10 cellular contexts compared by ENCODE assay signal in genomic region chr1:64476251-64476952, GRCh38. TPM values are rescaled to one million over a fixed set of nuclear protein-coding genes. Genes with fewer than 3 reads are reported as not detected.
DNase-seq lines count a peak whose midpoint lies in the region; ATAC-seq and TF ChIP-seq lines count a peak whose summit lies in the region.
"Had no signal": no experiment of that assay in that cellular context is flagged by ENCODE, and none has a peak within 500 bp of the region (broad histone marks: within the 10 kb centered on the region; RNA-seq: fewer than 3 reads in every experiment).

No MANE protein-coding gene starts in this region.

- H3K27me3 ChIP-seq in brain microvascular endothelial cell (replicated peaks) (no peaks in the 10 kb centered on the region), iPS-20b (ENCODE audit: insufficient read depth, low read length) (no peaks in the 10 kb centered on the region), stomach (peaks cover 0 to 1% (median 0%) of the 10 kb centered on the region in 3 donors)

- TF ChIP-seq CTCF in HFFc6 (IDR thresholded peaks at IDR 0.05) = no peak
- no peak for TF ChIP-seq CTCF in brain microvascular endothelial cell (IDR thresholded peaks at IDR 0.05; ENCODE audit: low read depth, low read length, missing control alignments)
- no peak for TF ChIP-seq CTCF in stomach (IDR thresholded peaks at IDR 0.05)

- DNase-seq in HFFc6 (peak; percentile 80), brain microvascular endothelial cell (peak; percentile 71), stomach (no peak), NCI-H446 treated with DMSO at 0.1 percent for 48 hours (lab: John Stamatoyannopoulos, UW) (no peak), posterior vena cava (ENCODE audit: low spot score) (no peak), DMS79 (lab: John Stamatoyannopoulos, UW) (no peak)
- no peak for DNase-seq in activated T-cell treated with anti-CD3 and anti-CD28 coated beads, Interleukin-2, amount 50 U/mL, for 4 hours
- DNase-seq: T-helper 9 cell had no signal

- H3K36me3 Mint-ChIP-seq in HFFc6 (ENCODE audit: low read depth) = no peaks in the 10 kb centered on the region
- no peaks in the 10 kb centered on the region for H3K36me3 Mint-ChIP-seq in activated T-cell treated with anti-CD3 and anti-CD28 coated beads, Interleukin-2, amount 50 U/mL, for 4 hours (ENCODE audit: insufficient read depth)
- H3K36me3 Mint-ChIP-seq: memory B cell had no signal

- no peaks in the 10 kb centered on the region for H3K9me3 Mint-ChIP-seq in HFFc6
- no peaks in the 10 kb centered on the region for H3K9me3 Mint-ChIP-seq in activated T-cell treated with anti-CD3 and anti-CD28 coated beads, Interleukin-2, amount 50 U/mL, for 4 hours
- H3K9me3 Mint-ChIP-seq: memory B cell had no signal

- peaks cover 53% of the 10 kb centered on the region for H3K4me1 Mint-ChIP-seq in HFFc6 (ENCODE audit: low read depth)
- H3K4me1 Mint-ChIP-seq in activated T-cell treated with anti-CD3 and anti-CD28 coated beads, Interleukin-2, amount 50 U/mL, for 4 hours (ENCODE audit: low read depth) = peaks cover 4% of the 10 kb centered on the region

- no peak overlapping the region for H3K27ac ChIP-seq in brain microvascular endothelial cell
- H3K27ac ChIP-seq in iPS-20b (ENCODE audit: low read length) = no peak overlapping the region
- peak overlapping the region in 4 of 5 donors; percentile 30 to 72 (median 39) for H3K27ac ChIP-seq in stomach

- H3K4me1 ChIP-seq in iPS-20b (ENCODE audit: insufficient read depth, low read length) = peaks cover 37% of the 10 kb centered on the region
- H3K4me1 ChIP-seq in stomach = peaks cover 50 to 93% (median 85%) of the 10 kb centered on the region in 4 donors

- H3K4me3 ChIP-seq in brain microvascular endothelial cell (ENCODE audit: low read depth, low read length) (no peak overlapping the region), iPS-20b (ENCODE audit: low read length) (0 out of 2 replicates have a peak overlapping the region, but pooled peaks have one; percentile 3), stomach (no peak overlapping the region)

- no peaks in the 10 kb centered on the region; the same call in 1 of the 2 replicates for H3K27me3 Mint-ChIP-seq in HFFc6 (ENCODE audit: insufficient read depth)
- peaks cover 19% of the 10 kb centered on the region for H3K27me3 Mint-ChIP-seq in activated T-cell treated with anti-CD3 and anti-CD28 coated beads, Interleukin-2, amount 50 U/mL, for 4 hours (ENCODE audit: low read depth)

- H3K9me3 ChIP-seq in iPS-20b (ENCODE audit: insufficient read depth, low read depth, low read length) (no peaks in the 10 kb centered on the region), stomach (no peaks in the 10 kb centered on the region)

- H3K36me3 ChIP-seq in brain microvascular endothelial cell (replicated peaks) (no peaks in the 10 kb centered on the region), iPS-20b (ENCODE audit: insufficient read depth, low read depth, low read length) (peaks cover 15% of the 10 kb centered on the region; the same call in 1 of the 2 replicates), stomach (no peaks in the 10 kb centered on the region)

- TF ChIP-seq POLR2A in stomach (IDR thresholded peaks at IDR 0.05) = no peak

- no peak for ATAC-seq in activated T-cell treated with anti-CD3 and anti-CD28 coated beads, Interleukin-2, amount 50 U/mL, for 4 hours

- in situ Hi-C loops in brain microvascular endothelial cell (cut with HindIII; ENCODE audit: low pct_ligation_motif_present, low sequenced_read_pairs) = no loop called here

- H3K9ac ChIP-seq in iPS-20b (ENCODE audit: low read depth, low read length) = no peak overlapping the region

- H3K4me3 Mint-ChIP-seq in HFFc6 = peak overlapping the region; percentile 25
- no peak overlapping the region for H3K4me3 Mint-ChIP-seq in activated T-cell treated with anti-CD3 and anti-CD28 coated beads, Interleukin-2, amount 50 U/mL, for 4 hours
- H3K4me3 Mint-ChIP-seq: memory B cell had no signal

- 47 to 52% (median 49%) methylated on average over 4 of the region's 4 CpGs for WGBS in stomach, 5 donors

- no peak for TF ChIP-seq EP300 in stomach (IDR thresholded peaks at IDR 0.05)

- intact Hi-C loops in stomach (cut with DNase I; ENCODE audit: low total_unique reads) = loop anchor here (10.0 kb wide), 1 partner anchor 198 kb away; no protein-coding TSS in a partner anchor
- intact Hi-C loops in posterior vena cava (cut with DNase I) = no loop called here

- H3K27ac Mint-ChIP-seq in HFFc6 = peak overlapping the region; percentile 66
- H3K27ac Mint-ChIP-seq: memory B cell had no signal

RNA-seq across cellular contexts. Expression of gene CACHD1, which starts 6.5 kb away (rescaled TPM):
- total RNA-seq in HFFc6 (2021; fragmentation: NEBNext Ultra II Directional; extraction: Animal tissue kit (Norgen Biotek cat#: 25700)) = 1 to 10 TPM; 3.9 to 5.5 (median 5.1) TPM
- total RNA-seq in stomach (10 to 100 TPM in 2 of 5 donors, 1 to 10 TPM in 3; 1.4 to 22.8 (median 6.7) TPM), posterior vena cava (10 to 100 TPM in 1 of 2 donors, 1 to 10 TPM in 1; 6.9 to 12.3 TPM)
- 1 to 10 TPM; 2.8 to 4.4 (median 3.7) TPM for polyA plus RNA-seq in stomach
- total RNA-seq in activated T-cell treated with anti-CD3 and anti-CD28 coated beads, Interleukin-2, amount 50 U/mL, for 4 hours = 1 to 10 TPM in 2 of 3 donors, under 1 TPM in 1; 0.84 to 2.3 (median 2.0) TPM

Comparison
In these comparisons a context has a peak if more than half of its experiments do, and no peak if none do; other contexts are left out.
1. DNase-seq: peak in HFFc6 (single experiment) and brain microvascular endothelial cell (single experiment); none in stomach (single experiment), activated T-cell treated with anti-CD3 and anti-CD28 coated beads, Interleukin-2, amount 50 U/mL, for 4 hours (single experiment), NCI-H446 treated with DMSO at 0.1 percent for 48 hours (single experiment), posterior vena cava (single experiment) and DMS79 (single experiment).
2. H3K27ac ChIP-seq: peak in stomach (4 of 5); none in brain microvascular endothelial cell (single experiment) and iPS-20b (single experiment).